In genomic region chr3:31550452-31551251, GRCh38 we compare ENCODE assay signal across 8 cellular contexts. TPM values are rescaled to one million over a fixed set of nuclear protein-coding genes. Genes with fewer than 3 reads are reported as not detected.
DNase-seq lines count a peak whose midpoint lies in the region; ATAC-seq and TF ChIP-seq lines count a peak whose summit lies in the region.

No MANE protein-coding gene starts in this region.

- intact Hi-C loops in vagina (cut with DNase I): no loop called here

- H3K4me3 ChIP-seq in vagina: no peak overlapping the region

- no peaks in the 10 kb centered on the region for H3K27me3 ChIP-seq in vagina

- H3K9me3 ChIP-seq in vagina: no peaks in the 10 kb centered on the region

- peaks cover 82% of the 10 kb centered on the region for H3K4me1 Mint-ChIP-seq in activated T-cell treated with anti-CD3 and anti-CD28 coated beads, Interleukin-2, amount 50 U/mL, for 24 hours (ENCODE audit: low read depth)
- H3K4me1 Mint-ChIP-seq in brain: peaks cover 47% of the 10 kb centered on the region

- no peaks in the 10 kb centered on the region for H3K27me3 Mint-ChIP-seq in activated T-cell treated with anti-CD3 and anti-CD28 coated beads, Interleukin-2, amount 50 U/mL, for 24 hours
- no peaks in the 10 kb centered on the region for H3K27me3 Mint-ChIP-seq in brain

- no peak overlapping the region for H3K27ac ChIP-seq in vagina

- no peak overlapping the region for H3K4me3 Mint-ChIP-seq in activated T-cell treated with anti-CD3 and anti-CD28 coated beads, Interleukin-2, amount 50 U/mL, for 24 hours
- peak overlapping the region in 1 of 5 experiments; percentile 5 for H3K4me3 Mint-ChIP-seq in brain

- no peaks in the 10 kb centered on the region for H3K9me3 Mint-ChIP-seq in activated T-cell treated with anti-CD3 and anti-CD28 coated beads, Interleukin-2, amount 50 U/mL, for 24 hours
- peaks cover 10 to 32% (median 21%) of the 10 kb centered on the region in 5 experiments for H3K9me3 Mint-ChIP-seq in brain

- ATAC-seq in HG02642 (IDR thresholded peaks at IDR 0.05; ENCODE audit: poor library complexity, unreplicated experiment): no peak
- no peak for ATAC-seq in HG03139 (IDR thresholded peaks at IDR 0.05; ENCODE audit: unreplicated experiment)

- H3K36me3 ChIP-seq in vagina: no peaks in the 10 kb centered on the region

- H3K4me1 ChIP-seq in vagina: peaks cover 50% of the 10 kb centered on the region

- H3K27ac Mint-ChIP-seq in activated T-cell treated with anti-CD3 and anti-CD28 coated beads, Interleukin-2, amount 50 U/mL, for 24 hours: peak overlapping the region; percentile 42
- H3K27ac Mint-ChIP-seq in brain: peak overlapping the region in 1 of 5 experiments; percentile 12

- TF ChIP-seq POLR2A in vagina (IDR thresholded peaks at IDR 0.05): no peak

- peaks cover 29% of the 10 kb centered on the region for H3K36me3 Mint-ChIP-seq in activated T-cell treated with anti-CD3 and anti-CD28 coated beads, Interleukin-2, amount 50 U/mL, for 24 hours (ENCODE audit: low read depth)
- H3K36me3 Mint-ChIP-seq in brain: peaks cover 51% of the 10 kb centered on the region

- TF ChIP-seq CTCF in brain (conservative IDR thresholded peaks at IDR 0.05) (peak; percentile 53 to 72), vagina (IDR thresholded peaks at IDR 0.05) (peak in 2 of 3 experiments; percentile 38 to 53)

- DNase-seq in activated T-cell treated with anti-CD3 and anti-CD28 coated beads, Interleukin-2, amount 50 U/mL, for 24 hours: no peak
- DNase-seq in activated T-cell treated with anti-CD3 and anti-CD28 coated beads for 4 hours (no peak), M059J (ENCODE audit: low read depth) (peak; percentile 38), kidney glomerular epithelial cell (lab: John Stamatoyannopoulos, UW) (peak; percentile 49), vagina (ENCODE audit: extremely low spot score in 2 of 2) (no peak)

RNA-seq across cellular contexts. Expression of gene STT3B, which starts 17.9 kb away (rescaled TPM):
- total RNA-seq in M059J (2014; rRNA removed; shearing (Covaris generic)): 98.6 and 146 TPM in 2 replicates
- 24.3 TPM for polyA plus RNA-seq in brain (ENCODE audit: insufficient read depth, low read depth, low replicate concordance)
- 65.3 TPM for total RNA-seq in vagina

Comparison
In these comparisons a context has a peak if more than half of its experiments do, and no peak if none do; other contexts are left out.
1. DNase-seq: peak in M059J (single experiment) and kidney glomerular epithelial cell (single experiment); none in activated T-cell treated with anti-CD3 and anti-CD28 coated beads, Interleukin-2, amount 50 U/mL, for 24 hours (single experiment), activated T-cell treated with anti-CD3 and anti-CD28 coated beads for 4 hours (single experiment) and vagina (0 of 2).